Comparison of ENCODE assay signal across 8 cellular contexts in genomic region chr1:243748706-243749283, GRCh38.
DNase-seq lines count a peak whose midpoint lies in the region; ATAC-seq lines count a peak whose summit lies in the region.

No MANE protein-coding gene starts in this region.

- peaks cover 8% of the 10 kb centered on the region for H3K36me3 Mint-ChIP-seq in T-cell

- ATAC-seq in GM18909 (IDR thresholded peaks at IDR 0.05; ENCODE audit: poor library complexity, unreplicated experiment), result peak; percentile 96
- ATAC-seq in HG03060 (IDR thresholded peaks at IDR 0.05; ENCODE audit: low read depth, unreplicated experiment), result peak; percentile 97
- ATAC-seq in T-cell (replicated peaks in 1 of 4), result peak; percentile 90 to 96 (median 96)

- no peaks in the 10 kb centered on the region for H3K9me3 Mint-ChIP-seq in T-cell

- CTCF ChIA-PET in T-cell (lab: Charles Lee), result interaction anchor here (0.5 to 1.7 kb wide), 10 partner anchors 11 to 1308 kb away, joined by 3 to 6 read pairs (median 3); no protein-coding TSS in a partner anchor

- H3K27me3 Mint-ChIP-seq in T-cell, result no peaks in the 10 kb centered on the region

- POLR2A ChIA-PET in T-cell (lab: Charles Lee), result no interaction called here

- no peak overlapping the region for H3K4me3 Mint-ChIP-seq in T-cell

- DNase-seq in Caki2 (ENCODE audit: low read depth), result peak; percentile 28
- DNase-seq in NCI-H187 treated with DMSO at 0.1 percent for 48 hours (lab: John Stamatoyannopoulos, UW), result peak; percentile 1
- peak in 6 of 34 experiments; percentile 8 to 36 (median 20) for DNase-seq in T-cell
- peak; percentile 89 for DNase-seq in fibroblast of peridontal ligament (ENCODE audit: extremely low read depth)
- DNase-seq in non-pigmented ciliary epithelial cell (ENCODE audit: low read depth), result peak; percentile 62
- no peak for DNase-seq in stimulated activated CD4-positive, alpha-beta T cell treated with anti-CD3 and anti-CD28 coated beads, Interleukin-1b, Interleukin-23, amount 100 ng/mL, for 48 hours

- H3K27ac Mint-ChIP-seq in T-cell, result peak overlapping the region; percentile 72 to 78

- in situ Hi-C loops in Caki2 (cut with HindIII; ENCODE audit: low pct_unique_long_range_greater_than_20kb, low sequenced_read_pairs), result no loop called here

- H3K4me1 Mint-ChIP-seq in T-cell, result peaks cover 45 to 60% (median 53%) of the 10 kb centered on the region in 3 donors
